ENCODE assay signal across 24 cellular contexts in genomic region chr11:75516886-75517285, GRCh38. TPM values are rescaled to one million over a fixed set of nuclear protein-coding genes. Genes with fewer than 3 reads are reported as not detected.
DNase-seq lines count a peak whose midpoint lies in the region; ATAC-seq, FAIRE-seq and TF ChIP-seq lines count a peak whose summit lies in the region.
"Had no signal": no experiment of that assay in that cellular context is flagged by ENCODE, and none has a peak within 500 bp of the region (broad histone marks: within the 10 kb centered on the region; RNA-seq: fewer than 3 reads in every experiment).

No MANE protein-coding gene starts in this region.

- RAD21 ChIA-PET in GM12878 (lab: Charles Lee; ENCODE audit: unreplicated experiment), result no interaction called here

- H3K27ac ChIP-seq in MM.1S (ENCODE audit: low read length) (no peak overlapping the region), GM12878 (ENCODE audit: control insufficient read depth, insufficient read depth) (peak overlapping the region; percentile 34; the same call in 1 of the 2 replicates), ovary (no peak overlapping the region)
- H3K27ac ChIP-seq: ascending aorta had no signal

- H3K9me3 ChIP-seq in MM.1S (replicated peaks; ENCODE audit: insufficient read depth, low read length) (no peaks in the 10 kb centered on the region), GM12878 (replicated peaks; ENCODE audit: control insufficient read depth, insufficient read depth, low read length) (no peaks in the 10 kb centered on the region), ovary (no peaks in the 10 kb centered on the region)
- H3K9me3 ChIP-seq: ascending aorta had no signal

- peaks cover 1% of the 10 kb centered on the region for H3K36me3 Mint-ChIP-seq in activated CD8-positive, alpha-beta T cell treated with anti-CD3 and anti-CD28 coated beads, Interleukin-2, amount 10 ng/mL, durations not matched to agents 7 days and 5 days (ENCODE audit: low read depth)
- H3K36me3 Mint-ChIP-seq in activated CD8-positive, alpha-beta T cell treated with anti-CD3 and anti-CD28 coated beads for 36 hours (ENCODE audit: low read depth), result no peaks in the 10 kb centered on the region
- H3K36me3 Mint-ChIP-seq: activated CD4-positive, alpha-beta memory T cell treated with anti-CD3 and anti-CD28 coated beads for 36 hours had no signal

- peak overlapping the region; percentile 10 for H3K27ac Mint-ChIP-seq in activated CD8-positive, alpha-beta T cell treated with anti-CD3 and anti-CD28 coated beads, Interleukin-2, amount 10 ng/mL, durations not matched to agents 7 days and 5 days
- no peak overlapping the region for H3K27ac Mint-ChIP-seq in activated CD8-positive, alpha-beta T cell treated with anti-CD3 and anti-CD28 coated beads for 36 hours
- H3K27ac Mint-ChIP-seq: activated CD4-positive, alpha-beta memory T cell treated with anti-CD3 and anti-CD28 coated beads for 36 hours had no signal

- no peak for TF ChIP-seq CTCF in activated CD8-positive, alpha-beta T cell treated with anti-CD3 and anti-CD28 coated beads for 36 hours (IDR thresholded peaks at IDR 0.05)
- TF ChIP-seq CTCF in MM.1S (IDR thresholded peaks at IDR 0.05; ENCODE audit: low read length) (no peak), GM12878 (IDR thresholded peaks at IDR 0.05 in 2 of 3, conservative IDR thresholded peaks at IDR 0.05 in 1 of 3; ENCODE audit: control insufficient read depth in 2 of 3, extremely low read depth in 1 of 3, insufficient read depth in 1 of 3, low read depth in 3 of 3, low read length in 3 of 3) (no peak), ovary (IDR thresholded peaks at IDR 0.05) (no peak)

- no peaks in the 10 kb centered on the region for H3K9me3 Mint-ChIP-seq in activated CD8-positive, alpha-beta T cell treated with anti-CD3 and anti-CD28 coated beads, Interleukin-2, amount 10 ng/mL, durations not matched to agents 7 days and 5 days (ENCODE audit: insufficient read depth)
- no peaks in the 10 kb centered on the region for H3K9me3 Mint-ChIP-seq in activated CD8-positive, alpha-beta T cell treated with anti-CD3 and anti-CD28 coated beads for 36 hours
- H3K9me3 Mint-ChIP-seq: activated CD4-positive, alpha-beta memory T cell treated with anti-CD3 and anti-CD28 coated beads for 36 hours had no signal

- H3K79me2 ChIP-seq in MM.1S (ENCODE audit: low read length), result no peaks in the 10 kb centered on the region
- no peaks in the 10 kb centered on the region for H3K79me2 ChIP-seq in GM12878 (ENCODE audit: control insufficient read depth, insufficient read depth, low read length)

- BruUV-seq in GM12878 (replicated peaks; lab: Mats Ljungman, UMichigan), result no TSS peak

- CTCF ChIA-PET in activated CD8-positive, alpha-beta T cell treated with anti-CD3 and anti-CD28 coated beads, Interleukin-2, amount 10 ng/mL, durations not matched to agents 7 days and 5 days (lab: Charles Lee), result interaction anchor here (1.0 to 7.9 kb wide), 2 partner anchors 9 to 15 kb away, joined by 3 to 46 read pairs; partner anchors contain the start of gene GDPD5
- CTCF ChIA-PET in activated CD8-positive, alpha-beta T cell treated with anti-CD3 and anti-CD28 coated beads for 36 hours (lab: Charles Lee), result interaction anchor here (1.1 kb wide), 1 partner anchor 41 kb away, joined by 3 read pairs; no protein-coding TSS in a partner anchor
- CTCF ChIA-PET in GM12878 (lab: Yijun Ruan, JAX), result interaction anchor here (1.4 to 9.2 kb wide), 4 partner anchors 9 to 22 kb away, joined by 3 to 81 read pairs (median 6); partner anchors contain the start of gene GDPD5

- H3K4me1 Mint-ChIP-seq in activated CD8-positive, alpha-beta T cell treated with anti-CD3 and anti-CD28 coated beads, Interleukin-2, amount 10 ng/mL, durations not matched to agents 7 days and 5 days (ENCODE audit: low read depth), result peaks cover 33% of the 10 kb centered on the region
- peaks cover 9% of the 10 kb centered on the region for H3K4me1 Mint-ChIP-seq in activated CD8-positive, alpha-beta T cell treated with anti-CD3 and anti-CD28 coated beads for 36 hours (ENCODE audit: low read depth)

- peaks cover 6% of the 10 kb centered on the region; the same call in 1 of the 2 replicates for H3K4me1 ChIP-seq in MM.1S (ENCODE audit: low read length)
- H3K4me1 ChIP-seq in GM12878 (ENCODE audit: control insufficient read depth, insufficient read depth, low read length), result peaks cover 25% of the 10 kb centered on the region
- H3K4me1 ChIP-seq in ovary (ENCODE audit: insufficient read depth), result no peaks in the 10 kb centered on the region

- H3K36me3 ChIP-seq in MM.1S (replicated peaks; ENCODE audit: insufficient read depth, low read length), result no peaks in the 10 kb centered on the region
- no peaks in the 10 kb centered on the region for H3K36me3 ChIP-seq in GM12878 (ENCODE audit: control insufficient read depth in 2 of 2, insufficient read depth in 2 of 2, low read length in 1 of 2)
- H3K36me3 ChIP-seq in ovary, result no peaks in the 10 kb centered on the region
- H3K36me3 ChIP-seq: ascending aorta had no signal

- POLR2A ChIA-PET in activated CD8-positive, alpha-beta T cell treated with anti-CD3 and anti-CD28 coated beads, Interleukin-2, amount 10 ng/mL, durations not matched to agents 7 days and 5 days (lab: Charles Lee), result no interaction called here
- POLR2A ChIA-PET in activated CD8-positive, alpha-beta T cell treated with anti-CD3 and anti-CD28 coated beads for 36 hours (lab: Charles Lee), result no interaction called here
- POLR2A ChIA-PET in GM12878 (lab: Charles Lee), result interaction anchor here (1.6 to 2.1 kb wide), 2 partner anchors 9 to 11 kb away, joined by 7 to 8 read pairs; partner anchors contain the start of gene GDPD5

- DNase-seq in activated CD8-positive, alpha-beta T cell treated with anti-CD3 and anti-CD28 coated beads, Interleukin-2, amount 10 ng/mL, durations not matched to agents 7 days and 5 days, result no peak
- DNase-seq in activated CD8-positive, alpha-beta T cell treated with anti-CD3 and anti-CD28 coated beads for 36 hours, result no peak
- DNase-seq in MM.1S, result no peak
- no peak for DNase-seq in GM12878 (ENCODE audit: low read depth, low spot score)
- DNase-seq in germinal center (ENCODE audit: low spot score), result no peak
- DNase-seq in activated T-cell treated with anti-CD3 and anti-CD28 coated beads, Interleukin-2, amount 50 U/mL, for 48 hours, result no peak
- no peak for DNase-seq in Right ventricle myocardium superior
- no peak for DNase-seq in ovary
- DNase-seq: activated CD4-positive, alpha-beta memory T cell treated with anti-CD3 and anti-CD28 coated beads for 36 hours; activated naive CD4-positive, alpha-beta T cell treated with Interleukin-2 at 50 U/mL for 16 hours; C1 segment of cervical spinal cord; DMS53; erythroblast; foreskin melanocyte; KG1; kidney; NCI-H1105 treated with DMSO at 0.1 percent for 48 hours; NCI-H510A treated with DMSO at 0.1 percent for 48 hours; nucleus accumbens; stimulated activated CD8-positive, alpha-beta memory T cell treated with anti-CD3 and anti-CD28 coated beads, Interleukin-4, amount 100 ng/mL, for 48 hours; substantia nigra had no signal

- H3K27me3 Mint-ChIP-seq in activated CD8-positive, alpha-beta T cell treated with anti-CD3 and anti-CD28 coated beads, Interleukin-2, amount 10 ng/mL, durations not matched to agents 7 days and 5 days (ENCODE audit: low read depth), result no peaks in the 10 kb centered on the region
- H3K27me3 Mint-ChIP-seq in activated CD8-positive, alpha-beta T cell treated with anti-CD3 and anti-CD28 coated beads for 36 hours, result no peaks in the 10 kb centered on the region
- H3K27me3 Mint-ChIP-seq: activated CD4-positive, alpha-beta memory T cell treated with anti-CD3 and anti-CD28 coated beads for 36 hours had no signal

- no peaks in the 10 kb centered on the region for H3K9me2 ChIP-seq in MM.1S (replicated peaks; ENCODE audit: insufficient read depth, low read length)

- no peak for TF ChIP-seq RAD21 in GM12878 (IDR thresholded peaks at IDR 0.05; ENCODE audit: insufficient read depth, low read depth, low read length)

- no peak for FAIRE-seq in GM12878 (lab: Jason Lieb, UNC)
- FAIRE-seq: H54, kidney had no signal

- WGBS in GM12878 (ENCODE audit: insufficient coverage, insufficient replicate concordance, low lambda C conversion rate, missing lambda C conversion rate), result 61% methylated on average over 7 of the region's 7 CpGs
- WGBS in ovary, 3 donors, result 92 to 94% (median 94%) methylated on average over 7 of the region's 7 CpGs

- ATAC-seq in activated CD8-positive, alpha-beta T cell treated with anti-CD3 and anti-CD28 coated beads, Interleukin-2, amount 10 ng/mL, durations not matched to agents 7 days and 5 days, result no peak
- ATAC-seq in activated CD8-positive, alpha-beta T cell treated with anti-CD3 and anti-CD28 coated beads for 36 hours, result no peak
- ATAC-seq in GM12878 (no peak), Right ventricle myocardium superior (ENCODE audit: poor library complexity) (no peak)

- SMC1A ChIA-PET in GM12878 (lab: Charles Lee; ENCODE audit: uncharacterized antibody, unreplicated experiment), result interaction anchor here (0.8 to 2.9 kb wide), 3 partner anchors 9 to 16 kb away, joined by 3 to 14 read pairs (median 4); partner anchors contain the start of gene GDPD5

- TF ChIP-seq POLR2A in GM12878 (IDR thresholded peaks at IDR 0.05; ENCODE audit: low read depth, low read length) (no peak), ovary (IDR thresholded peaks at IDR 0.05) (no peak)

- no peaks in the 10 kb centered on the region for H3F3A ChIP-seq in MM.1S (ENCODE audit: insufficient read depth, low read length)

- TF ChIP-seq EP300 in GM12878 (IDR thresholded peaks at IDR 0.05; ENCODE audit: borderline replicate concordance in 1 of 2, control insufficient read depth in 1 of 2, low read depth in 2 of 2, low read length in 2 of 2) (no peak), ovary (IDR thresholded peaks at IDR 0.05) (no peak)

- no peak overlapping the region for H3K4me3 Mint-ChIP-seq in activated CD8-positive, alpha-beta T cell treated with anti-CD3 and anti-CD28 coated beads, Interleukin-2, amount 10 ng/mL, durations not matched to agents 7 days and 5 days
- no peak overlapping the region for H3K4me3 Mint-ChIP-seq in activated CD8-positive, alpha-beta T cell treated with anti-CD3 and anti-CD28 coated beads for 36 hours
- H3K4me3 Mint-ChIP-seq: activated CD4-positive, alpha-beta memory T cell treated with anti-CD3 and anti-CD28 coated beads for 36 hours had no signal

- in situ Hi-C loops in GM12878 (cut with MboI), result no loop called here

- H3K4me3 ChIP-seq in MM.1S (ENCODE audit: low read length) (no peak overlapping the region), GM12878 (no peak overlapping the region), ovary (no peak overlapping the region)
- H3K4me3 ChIP-seq: ascending aorta, lung had no signal

- no peak overlapping the region for H3K9ac ChIP-seq in MM.1S (ENCODE audit: low read length)
- no peak overlapping the region for H3K9ac ChIP-seq in GM12878 (ENCODE audit: control insufficient read depth, insufficient read depth, low read length)

- H3K4me2 ChIP-seq in MM.1S (ENCODE audit: low read depth, low read length) (peak overlapping the region; percentile 54; the same call in 1 of the 2 replicates), GM12878 (ENCODE audit: control insufficient read depth, insufficient read depth) (peak overlapping the region; percentile 28)

- H3K27me3 ChIP-seq in MM.1S (replicated peaks; ENCODE audit: insufficient read depth, low read length) (no peaks in the 10 kb centered on the region), GM12878 (replicated peaks in 1 of 2; ENCODE audit: control insufficient read depth in 2 of 2, insufficient read depth in 2 of 2, low read length in 1 of 2) (no peaks in the 10 kb centered on the region; a peak in 1 of 4 replicates), ovary (no peaks in the 10 kb centered on the region)
- H3K27me3 ChIP-seq: ascending aorta had no signal

- intact Hi-C loops in activated CD8-positive, alpha-beta T cell treated with anti-CD3 and anti-CD28 coated beads for 36 hours (cut with micrococcal nuclease), result no loop called here
- intact Hi-C loops in GM12878 (cut with micrococcal nuclease; ENCODE audit: unreplicated experiment), result no loop called here
- intact Hi-C loops in Right ventricle myocardium superior (cut with DNase I), result no loop called here
- intact Hi-C loops in ovary (cut with DNase I), result no loop called here

- H4K20me1 ChIP-seq in MM.1S (ENCODE audit: insufficient read depth, low read length) (no peaks in the 10 kb centered on the region), GM12878 (ENCODE audit: control insufficient read depth, insufficient read depth) (no peaks in the 10 kb centered on the region)

- H2AFZ ChIP-seq in MM.1S (ENCODE audit: low read length) (no peak overlapping the region), GM12878 (ENCODE audit: control insufficient read depth, low read depth, low read length) (no peak overlapping the region)

RNA-seq across cellular contexts. Expression of gene GDPD5, which starts 8.9 kb away (rescaled TPM):
- 10 to 100 TPM; 23.1 to 26.6 TPM for total RNA-seq in activated CD8-positive, alpha-beta T cell treated with anti-CD3 and anti-CD28 coated beads, Interleukin-2, amount 10 ng/mL, durations not matched to agents 7 days and 5 days
- total RNA-seq in activated CD8-positive, alpha-beta T cell treated with anti-CD3 and anti-CD28 coated beads for 36 hours, result 10 to 100 TPM in 1 of 2 experiments, 1 to 10 TPM in 1; 7.8 to 11.0 TPM
- 50.1 and 57.7 TPM in 2 replicates for total RNA-seq in GM12878 (2013; cell fraction: nucleolus; rRNA removed)
- total RNA-seq in GM12878 (2014; rRNA removed) (12.3 and 13.7 TPM in 2 replicates), GM12878 (2014; rRNA removed; fragmentation: Illumina TruSeq; extraction: Trizol) (6.2 and 6.3 TPM in 2 replicates), GM12878 (2021) (22.9 and 30.0 TPM in 2 replicates), Right ventricle myocardium superior (6.5 TPM), ovary (10 to 100 TPM in 2 of 7 donors, 1 to 10 TPM in 5; 3.8 to 15.8 (median 8.4) TPM)
- polyA plus RNA-seq in GM12878 (2011; ENCODE audit: low read depth), result 3.3 TPM
- polyA plus RNA-seq in GM12878 (2011; rRNA removed) (3.5 and 8.0 TPM in 2 replicates), GM12878 (2014; fragmentation: Illumina TruSeq; extraction: Trizol) (2.5 and 7.3 TPM in 2 replicates), GM12878 (2014; fragmentation: Nextera tagmentation; extraction: Ambion mirVana) (under 1 TPM; 0.10 to 0.80 TPM), GM12878 (2014; rRNA removed) (20.2 and 21.9 TPM in 2 replicates), GM12878 (2016; fragmentation: Nextera tagmentation; extraction: Ambion mirVana) (1 to 10 TPM; 1.9 to 4.2 TPM), ovary (1 to 10 TPM; 5.5 to 6.3 TPM)
- 6.5 and 7.7 TPM in 2 replicates for polyA plus RNA-seq in GM12878 (2011; cell fraction: cytosol; rRNA removed)
- polyA plus RNA-seq in GM12878 (2011; cell fraction: nucleus; rRNA removed), result 76.3 and 76.9 TPM in 2 replicates
- polyA plus RNA-seq in GM12878 (2012), result 8.5 and 11.5 TPM in 2 replicates
- polyA minus RNA-seq in GM12878 (2011; rRNA and poly(A)+ RNA removed), result 6.4 and 13.3 TPM in 2 replicates
- polyA minus RNA-seq in GM12878 (2011; cell fraction: cytosol; rRNA and poly(A)+ RNA removed), result 5.7 and 9.9 TPM in 2 replicates
- polyA minus RNA-seq in GM12878 (2011; cell fraction: nucleus; rRNA and poly(A)+ RNA removed), result 12.2 and 21.5 TPM in 2 replicates

RNA-seq across cellular contexts. Expression of gene SERPINH1, which starts 45.2 kb away (rescaled TPM):
- total RNA-seq in activated CD8-positive, alpha-beta T cell treated with anti-CD3 and anti-CD28 coated beads, Interleukin-2, amount 10 ng/mL, durations not matched to agents 7 days and 5 days, result 10 to 100 TPM in 1 of 2 experiments, 1 to 10 TPM in 1; 9.3 to 10.8 TPM
- total RNA-seq in activated CD8-positive, alpha-beta T cell treated with anti-CD3 and anti-CD28 coated beads for 36 hours, result 10 to 100 TPM; 15.7 to 17.7 TPM
- total RNA-seq in GM12878 (2013; cell fraction: nucleolus; rRNA removed), result 69.8 and 79.0 TPM in 2 replicates
- 11.5 and 13.6 TPM in 2 replicates for total RNA-seq in GM12878 (2014; rRNA removed)
- total RNA-seq in GM12878 (2014; rRNA removed; fragmentation: Illumina TruSeq; extraction: Trizol), result 8.0 and 9.5 TPM in 2 replicates
- total RNA-seq in GM12878 (2021), result 17.9 and 18.8 TPM in 2 replicates
- polyA plus RNA-seq in GM12878 (2011; ENCODE audit: low read depth), result 4.7 TPM
- 8.1 and 19.8 TPM in 2 replicates for polyA plus RNA-seq in GM12878 (2011; rRNA removed)
- 19.2 and 26.8 TPM in 2 replicates for polyA plus RNA-seq in GM12878 (2011; cell fraction: cytosol; rRNA removed)
- polyA plus RNA-seq in GM12878 (2011; cell fraction: nucleus; rRNA removed), result 35.5 and 37.6 TPM in 2 replicates
- polyA plus RNA-seq in GM12878 (2012), result 14.7 and 24.2 TPM in 2 replicates
- 9.3 and 11.7 TPM in 2 replicates for polyA plus RNA-seq in GM12878 (2014; fragmentation: Illumina TruSeq; extraction: Trizol)
- 1 to 10 TPM in 1 of 2 experiments, under 1 TPM in 1; 0.34 to 1.4 TPM for polyA plus RNA-seq in GM12878 (2014; fragmentation: Nextera tagmentation; extraction: Ambion mirVana)
- 15.2 and 17.2 TPM in 2 replicates for polyA plus RNA-seq in GM12878 (2014; rRNA removed)
- 10 to 100 TPM; 13.8 to 18.8 TPM for polyA plus RNA-seq in GM12878 (2016; fragmentation: Nextera tagmentation; extraction: Ambion mirVana)
- polyA minus RNA-seq in GM12878 (2011; rRNA and poly(A)+ RNA removed), result 14.8 and 16.9 TPM in 2 replicates
- 11.5 and 13.1 TPM in 2 replicates for polyA minus RNA-seq in GM12878 (2011; cell fraction: cytosol; rRNA and poly(A)+ RNA removed)
- polyA minus RNA-seq in GM12878 (2011; cell fraction: nucleus; rRNA and poly(A)+ RNA removed), result 11.2 and 18.3 TPM in 2 replicates
- 54.0 TPM for total RNA-seq in Right ventricle myocardium superior
- 100 to 1,000 TPM; 122 to 289 (median 188) TPM for total RNA-seq in ovary
- polyA plus RNA-seq in ovary, result 100 to 1,000 TPM; 155 to 163 TPM
